ENCODE assay signal across 1 cellular context in the genomic region with DNA sequence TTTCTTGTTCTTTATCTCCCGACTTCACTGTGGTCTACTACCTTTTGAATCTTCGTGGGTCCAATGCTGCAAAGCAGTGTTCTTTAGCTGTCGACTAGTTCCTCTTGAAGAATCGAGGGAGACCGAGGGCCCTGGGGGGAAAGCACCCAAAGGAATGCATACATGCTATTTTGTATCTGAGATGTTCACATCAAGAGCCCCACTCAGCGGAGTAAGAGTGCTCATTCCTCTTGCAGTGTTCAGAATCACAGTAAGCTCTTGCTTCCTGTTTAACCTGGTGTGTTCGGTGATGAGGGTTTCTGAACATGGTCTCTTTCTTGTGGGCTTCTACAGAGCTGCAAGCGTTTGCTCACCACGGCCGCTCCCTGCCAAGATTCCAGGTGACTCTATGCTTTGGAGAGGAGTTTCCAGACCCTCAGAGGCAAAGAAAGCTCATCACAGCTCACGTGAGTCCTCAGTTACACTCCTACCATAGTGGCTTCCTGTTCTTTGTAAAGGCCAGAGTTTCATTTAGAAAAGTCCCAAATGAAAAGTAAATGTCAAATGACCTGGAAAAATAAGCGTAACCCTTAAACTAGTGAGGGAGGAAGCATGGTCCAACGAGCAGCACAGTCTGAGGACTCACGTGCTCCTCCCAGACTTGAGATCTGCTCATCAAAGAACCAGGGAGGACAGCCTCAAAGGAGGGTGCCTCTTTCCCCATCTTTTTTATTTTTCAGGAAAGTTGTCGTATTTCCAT.
A peak's percentile ranks its signal among the peaks of the same experiment; 100 is the strongest.
TF ChIP-seq lines count a peak whose summit lies in the region.

No MANE protein-coding gene starts in this region.

TF ChIP-seq in GM12878, 131 proteins besides CTCF, POLR2A, EP300 and RAD21 (continued from another document and continues in another):
- TF ChIP-seq, protein P1, sequence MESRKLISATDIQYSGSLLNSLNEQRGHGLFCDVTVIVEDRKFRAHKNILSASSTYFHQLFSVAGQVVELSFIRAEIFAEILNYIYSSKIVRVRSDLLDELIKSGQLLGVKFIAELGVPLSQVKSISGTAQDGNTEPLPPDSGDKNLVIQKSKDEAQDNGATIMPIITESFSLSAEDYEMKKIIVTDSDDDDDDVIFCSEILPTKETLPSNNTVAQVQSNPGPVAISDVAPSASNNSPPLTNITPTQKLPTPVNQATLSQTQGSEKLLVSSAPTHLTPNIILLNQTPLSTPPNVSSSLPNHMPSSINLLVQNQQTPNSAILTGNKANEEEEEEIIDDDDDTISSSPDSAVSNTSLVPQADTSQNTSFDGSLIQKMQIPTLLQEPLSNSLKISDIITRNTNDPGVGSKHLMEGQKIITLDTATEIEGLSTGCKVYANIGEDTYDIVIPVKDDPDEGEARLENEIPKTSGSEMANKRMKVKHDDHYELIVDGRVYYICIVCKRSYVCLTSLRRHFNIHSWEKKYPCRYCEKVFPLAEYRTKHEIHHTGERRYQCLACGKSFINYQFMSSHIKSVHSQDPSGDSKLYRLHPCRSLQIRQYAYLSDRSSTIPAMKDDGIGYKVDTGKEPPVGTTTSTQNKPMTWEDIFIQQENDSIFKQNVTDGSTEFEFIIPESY (IDR thresholded peaks at IDR 0.05), result no peak
- TF ChIP-seq, protein P2, sequence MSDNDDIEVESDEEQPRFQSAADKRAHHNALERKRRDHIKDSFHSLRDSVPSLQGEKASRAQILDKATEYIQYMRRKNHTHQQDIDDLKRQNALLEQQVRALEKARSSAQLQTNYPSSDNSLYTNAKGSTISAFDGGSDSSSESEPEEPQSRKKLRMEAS (IDR thresholded peaks at IDR 0.05; ENCODE audit: low read depth, low read length), result no peak
- TF ChIP-seq SMARCA5 (IDR thresholded peaks at IDR 0.05) (no peak), NBN (IDR thresholded peaks at IDR 0.05) (no peak), YBX1 (IDR thresholded peaks at IDR 0.05) (no peak), E4F1 (IDR thresholded peaks at IDR 0.05; ENCODE audit: borderline replicate concordance, partially characterized antibody) (no peak), SMC3 (IDR thresholded peaks at IDR 0.05; ENCODE audit: borderline replicate concordance, low read length) (peak; percentile 8; the same call in 1 of the 2 replicates), BHLHE40 (IDR thresholded peaks at IDR 0.05; ENCODE audit: borderline replicate concordance in 1 of 2, low read depth in 2 of 2, low read length in 1 of 2) (peak; percentile 80 to 84; a peak in 2 of 4 replicates), ZNF24 (IDR thresholded peaks at IDR 0.05) (no peak), ZBTB4 (CRISPR knock-in tag; IDR thresholded peaks at IDR 0.05) (no peak), CBX3 (IDR thresholded peaks at IDR 0.05; ENCODE audit: borderline replicate concordance, low read depth) (no peak), ZBED1 (IDR thresholded peaks at IDR 0.05; ENCODE audit: borderline replicate concordance) (no peak; the same call in 1 of the 2 replicates), STAT1 (conservative IDR thresholded peaks at IDR 0.05) (no peak), POU2F2 (IDR thresholded peaks at IDR 0.05; ENCODE audit: borderline replicate concordance, low read depth, low read length) (peak; percentile 62; the same call in 1 of the 3 replicates), FOS (IDR thresholded peaks at IDR 0.05; ENCODE audit: borderline replicate concordance, extremely low read depth, insufficient read length) (no peak), EGR1 (IDR thresholded peaks at IDR 0.05; ENCODE audit: borderline replicate concordance in 1 of 2, low read depth in 2 of 2, low read length in 2 of 2) (no peak), NR2C2 (IDR thresholded peaks at IDR 0.05; ENCODE audit: borderline replicate concordance, control insufficient read depth, insufficient read length, low read depth) (no peak), CBFB (IDR thresholded peaks at IDR 0.05; ENCODE audit: low read depth) (no peak; the same call in 1 of the 2 replicates), SREBF1 (IDR thresholded peaks at IDR 0.05; ENCODE audit: low read length) (no peak), TARDBP (IDR thresholded peaks at IDR 0.05; ENCODE audit: borderline replicate concordance) (no peak), NFIC (IDR thresholded peaks at IDR 0.05; ENCODE audit: low read depth, low read length) (peak; percentile 27; the same call in 1 of the 2 replicates), IKZF1 (conservative IDR thresholded peaks at IDR 0.05) (peak; percentile 31; the same call in 1 of the 2 replicates), SMAD5 (IDR thresholded peaks at IDR 0.05; ENCODE audit: low read depth) (peak; percentile 50), ATF2 (IDR thresholded peaks at IDR 0.05; ENCODE audit: low read length) (no peak; the same call in 1 of the 2 replicates), RFX5 (IDR thresholded peaks at IDR 0.05; ENCODE audit: low read depth, low read length) (no peak), MTA2 (IDR thresholded peaks at IDR 0.05; ENCODE audit: low read depth) (no peak), NFXL1 (IDR thresholded peaks at IDR 0.05; ENCODE audit: borderline replicate concordance) (no peak), RELB (IDR thresholded peaks at IDR 0.05; ENCODE audit: low read depth) (no peak), POLR2AphosphoS5 (IDR thresholded peaks at IDR 0.05; ENCODE audit: low read length) (no peak; the same call in 1 of the 2 replicates), ZNF384 (IDR thresholded peaks at IDR 0.05; ENCODE audit: borderline replicate concordance, low read depth, low read length) (no peak)
- TF ChIP-seq, protein P3, sequence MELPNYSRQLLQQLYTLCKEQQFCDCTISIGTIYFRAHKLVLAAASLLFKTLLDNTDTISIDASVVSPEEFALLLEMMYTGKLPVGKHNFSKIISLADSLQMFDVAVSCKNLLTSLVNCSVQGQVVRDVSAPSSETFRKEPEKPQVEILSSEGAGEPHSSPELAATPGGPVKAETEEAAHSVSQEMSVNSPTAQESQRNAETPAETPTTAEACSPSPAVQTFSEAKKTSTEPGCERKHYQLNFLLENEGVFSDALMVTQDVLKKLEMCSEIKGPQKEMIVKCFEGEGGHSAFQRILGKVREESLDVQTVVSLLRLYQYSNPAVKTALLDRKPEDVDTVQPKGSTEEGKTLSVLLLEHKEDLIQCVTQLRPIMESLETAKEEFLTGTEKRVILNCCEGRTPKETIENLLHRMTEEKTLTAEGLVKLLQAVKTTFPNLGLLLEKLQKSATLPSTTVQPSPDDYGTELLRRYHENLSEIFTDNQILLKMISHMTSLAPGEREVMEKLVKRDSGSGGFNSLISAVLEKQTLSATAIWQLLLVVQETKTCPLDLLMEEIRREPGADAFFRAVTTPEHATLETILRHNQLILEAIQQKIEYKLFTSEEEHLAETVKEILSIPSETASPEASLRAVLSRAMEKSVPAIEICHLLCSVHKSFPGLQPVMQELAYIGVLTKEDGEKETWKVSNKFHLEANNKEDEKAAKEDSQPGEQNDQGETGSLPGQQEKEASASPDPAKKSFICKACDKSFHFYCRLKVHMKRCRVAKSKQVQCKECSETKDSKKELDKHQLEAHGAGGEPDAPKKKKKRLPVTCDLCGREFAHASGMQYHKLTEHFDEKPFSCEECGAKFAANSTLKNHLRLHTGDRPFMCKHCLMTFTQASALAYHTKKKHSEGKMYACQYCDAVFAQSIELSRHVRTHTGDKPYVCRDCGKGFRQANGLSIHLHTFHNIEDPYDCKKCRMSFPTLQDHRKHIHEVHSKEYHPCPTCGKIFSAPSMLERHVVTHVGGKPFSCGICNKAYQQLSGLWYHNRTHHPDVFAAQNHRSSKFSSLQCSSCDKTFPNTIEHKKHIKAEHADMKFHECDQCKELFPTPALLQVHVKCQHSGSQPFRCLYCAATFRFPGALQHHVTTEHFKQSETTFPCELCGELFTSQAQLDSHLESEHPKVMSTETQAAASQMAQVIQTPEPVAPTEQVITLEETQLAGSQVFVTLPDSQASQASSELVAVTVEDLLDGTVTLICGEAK (IDR thresholded peaks at IDR 0.05; ENCODE audit: borderline replicate concordance), result no peak
- TF ChIP-seq, protein P4, sequence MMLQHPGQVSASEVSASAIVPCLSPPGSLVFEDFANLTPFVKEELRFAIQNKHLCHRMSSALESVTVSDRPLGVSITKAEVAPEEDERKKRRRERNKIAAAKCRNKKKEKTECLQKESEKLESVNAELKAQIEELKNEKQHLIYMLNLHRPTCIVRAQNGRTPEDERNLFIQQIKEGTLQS (IDR thresholded peaks at IDR 0.05; ENCODE audit: borderline replicate concordance, extremely low read depth, low read depth, low read length), result no peak
- TF ChIP-seq, protein P5, sequence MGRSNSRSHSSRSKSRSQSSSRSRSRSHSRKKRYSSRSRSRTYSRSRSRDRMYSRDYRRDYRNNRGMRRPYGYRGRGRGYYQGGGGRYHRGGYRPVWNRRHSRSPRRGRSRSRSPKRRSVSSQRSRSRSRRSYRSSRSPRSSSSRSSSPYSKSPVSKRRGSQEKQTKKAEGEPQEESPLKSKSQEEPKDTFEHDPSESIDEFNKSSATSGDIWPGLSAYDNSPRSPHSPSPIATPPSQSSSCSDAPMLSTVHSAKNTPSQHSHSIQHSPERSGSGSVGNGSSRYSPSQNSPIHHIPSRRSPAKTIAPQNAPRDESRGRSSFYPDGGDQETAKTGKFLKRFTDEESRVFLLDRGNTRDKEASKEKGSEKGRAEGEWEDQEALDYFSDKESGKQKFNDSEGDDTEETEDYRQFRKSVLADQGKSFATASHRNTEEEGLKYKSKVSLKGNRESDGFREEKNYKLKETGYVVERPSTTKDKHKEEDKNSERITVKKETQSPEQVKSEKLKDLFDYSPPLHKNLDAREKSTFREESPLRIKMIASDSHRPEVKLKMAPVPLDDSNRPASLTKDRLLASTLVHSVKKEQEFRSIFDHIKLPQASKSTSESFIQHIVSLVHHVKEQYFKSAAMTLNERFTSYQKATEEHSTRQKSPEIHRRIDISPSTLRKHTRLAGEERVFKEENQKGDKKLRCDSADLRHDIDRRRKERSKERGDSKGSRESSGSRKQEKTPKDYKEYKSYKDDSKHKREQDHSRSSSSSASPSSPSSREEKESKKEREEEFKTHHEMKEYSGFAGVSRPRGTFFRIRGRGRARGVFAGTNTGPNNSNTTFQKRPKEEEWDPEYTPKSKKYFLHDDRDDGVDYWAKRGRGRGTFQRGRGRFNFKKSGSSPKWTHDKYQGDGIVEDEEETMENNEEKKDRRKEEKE (IDR thresholded peaks at IDR 0.05), result no peak
